In genomic region chr20:62617711-62618483, GRCh38 we compare ENCODE assay signal across 9 cellular contexts. TPM values are rescaled to one million over a fixed set of nuclear protein-coding genes. Genes with fewer than 3 reads are reported as not detected.
DNase-seq lines count a peak whose midpoint lies in the region; ATAC-seq, FAIRE-seq and TF ChIP-seq lines count a peak whose summit lies in the region.
"Had no signal": no experiment of that assay in that cellular context is flagged by ENCODE, and none has a peak within 500 bp of the region (broad histone marks: within the 10 kb centered on the region; RNA-seq: fewer than 3 reads in every experiment).

No MANE protein-coding gene starts in this region.

- H3K27me3 Mint-ChIP-seq in stimulated activated memory B cell treated with anti-CD40 and anti-IgM and Interleukin-4, amounts not matched to agents 10 μg/mL and 1 μg/mL and 100 μg/mL, for 72 hours, result no peaks in the 10 kb centered on the region

- no peaks in the 10 kb centered on the region for H3K27me3 ChIP-seq in right atrium auricular region

- H3K9me3 ChIP-seq in right atrium auricular region, result no peaks in the 10 kb centered on the region

- ATAC-seq in stimulated activated memory B cell treated with anti-CD40 and anti-IgM and Interleukin-4, amounts not matched to agents 10 μg/mL and 1 μg/mL and 100 μg/mL, for 72 hours, result peak; percentile 77

- H3K4me1 ChIP-seq in right atrium auricular region, result peaks cover 0 to 51% of the 10 kb centered on the region in 2 donors

- no peak for TF ChIP-seq POLR2A in GM12892 (IDR thresholded peaks at IDR 0.05; ENCODE audit: low read depth, low read length)

- peaks cover 58% of the 10 kb centered on the region for H3K4me1 Mint-ChIP-seq in stimulated activated memory B cell treated with anti-CD40 and anti-IgM and Interleukin-4, amounts not matched to agents 10 μg/mL and 1 μg/mL and 100 μg/mL, for 72 hours

- H3K4me3 ChIP-seq in right atrium auricular region, result no peak overlapping the region

- peak overlapping the region; percentile 44 for H3K4me3 Mint-ChIP-seq in stimulated activated memory B cell treated with anti-CD40 and anti-IgM and Interleukin-4, amounts not matched to agents 10 μg/mL and 1 μg/mL and 100 μg/mL, for 72 hours
- H3K4me3 Mint-ChIP-seq: brain had no signal

- peak overlapping the region; percentile 94 for H3K27ac Mint-ChIP-seq in stimulated activated memory B cell treated with anti-CD40 and anti-IgM and Interleukin-4, amounts not matched to agents 10 μg/mL and 1 μg/mL and 100 μg/mL, for 72 hours

- DNase-seq in GM12892 (ENCODE audit: insufficient read length) (peak; percentile 58), KBM-7 (peak; percentile 82), right atrium auricular region (ENCODE audit: low spot score) (peak; percentile 81), RKO (ENCODE audit: low spot score) (no peak), NCI-H1105 (lab: John Stamatoyannopoulos, UW) (no peak), NCI-H2107 (lab: John Stamatoyannopoulos, UW) (no peak)
- DNase-seq in activated CD8-positive, alpha-beta memory T cell treated with anti-CD3 and anti-CD28 coated beads for 24 hours, result peak; percentile 83

- H3K9me3 Mint-ChIP-seq in stimulated activated memory B cell treated with anti-CD40 and anti-IgM and Interleukin-4, amounts not matched to agents 10 μg/mL and 1 μg/mL and 100 μg/mL, for 72 hours, result no peaks in the 10 kb centered on the region

- peak overlapping the region; percentile 74 to 77 for H3K27ac ChIP-seq in right atrium auricular region

- H3K36me3 Mint-ChIP-seq in stimulated activated memory B cell treated with anti-CD40 and anti-IgM and Interleukin-4, amounts not matched to agents 10 μg/mL and 1 μg/mL and 100 μg/mL, for 72 hours, result no peaks in the 10 kb centered on the region
- H3K36me3 Mint-ChIP-seq: brain had no signal

- in situ Hi-C loops in KBM-7 (cut with MboI; ENCODE audit: low pct_unique_long_range_greater_than_20kb, low sequenced_read_pairs), result no loop called here

- no peak for FAIRE-seq in GM12892 (lab: Jason Lieb, UNC)

- no peak for TF ChIP-seq CTCF in right atrium auricular region (IDR thresholded peaks at IDR 0.05)

- H3K36me3 ChIP-seq in right atrium auricular region, result no peaks in the 10 kb centered on the region

RNA-seq across cellular contexts. Expression of gene SLCO4A1, which starts 24.4 kb away (rescaled TPM):
- polyA plus RNA-seq in GM12892 (2012; ENCODE audit: missing spikeins), result 8.7 TPM
- total RNA-seq in right atrium auricular region, result 10 to 100 TPM; 13.4 to 19.8 TPM

Comparison
In these comparisons a context has a peak if more than half of its experiments do, and no peak if none do; other contexts are left out.
1. DNase-seq: peak in GM12892 (single experiment), KBM-7 (single experiment), activated CD8-positive, alpha-beta memory T cell treated with anti-CD3 and anti-CD28 coated beads for 24 hours (single experiment) and right atrium auricular region (single experiment); none in RKO (single experiment), NCI-H1105 (single experiment) and NCI-H2107 (single experiment).